9 cellular contexts compared by ENCODE assay signal in genomic region chr9:76835571-76836283, GRCh38.
DNase-seq lines count a peak whose midpoint lies in the region; ATAC-seq and TF ChIP-seq lines count a peak whose summit lies in the region.
"Had no signal": no experiment of that assay in that cellular context is flagged by ENCODE, and none has a peak within 500 bp of the region (broad histone marks: within the 10 kb centered on the region; RNA-seq: fewer than 3 reads in every experiment).

No MANE protein-coding gene starts in this region.

- POLR2A ChIA-PET in PC-9 (lab: Charles Lee; ENCODE audit: unreplicated experiment) = no interaction called here

- H3K4me1 ChIP-seq in ectodermal cell (ENCODE audit: control insufficient read depth, insufficient read depth, low read length) (no peaks in the 10 kb centered on the region), PC-9 (replicated peaks; ENCODE audit: insufficient read depth) (no peaks in the 10 kb centered on the region)
- H3K4me1 ChIP-seq: upper lobe of left lung had no signal

- no peaks in the 10 kb centered on the region for H3K79me2 ChIP-seq in PC-9 (ENCODE audit: low read depth)

- ATAC-seq in GM19397 (IDR thresholded peaks at IDR 0.05; ENCODE audit: unreplicated experiment) (no peak), HG03378 (IDR thresholded peaks at IDR 0.05; ENCODE audit: unreplicated experiment) (no peak)

- H3K27ac ChIP-seq in ectodermal cell (ENCODE audit: insufficient read depth, low read depth, low read length, poor library complexity, severe bottlenecking) (peak overlapping the region; percentile 6), PC-9 (no peak overlapping the region)

- H3K9me3 ChIP-seq in ectodermal cell (ENCODE audit: control insufficient read depth, low read length) = no peaks in the 10 kb centered on the region
- H3K9me3 ChIP-seq in PC-9 (ENCODE audit: insufficient read depth, low read depth) = no peaks in the 10 kb centered on the region
- H3K9me3 ChIP-seq: upper lobe of left lung had no signal

- H3K36me3 ChIP-seq in ectodermal cell (ENCODE audit: control insufficient read depth, insufficient read depth, low read length) (no peaks in the 10 kb centered on the region), PC-9 (ENCODE audit: low read depth) (no peaks in the 10 kb centered on the region)
- H3K36me3 ChIP-seq: upper lobe of left lung had no signal

- no peak overlapping the region for H3K4me3 ChIP-seq in ectodermal cell (ENCODE audit: insufficient read depth, low read depth, low read length)
- no peak overlapping the region for H3K4me3 ChIP-seq in PC-9
- H3K4me3 ChIP-seq: upper lobe of left lung had no signal

- H3F3A ChIP-seq in PC-9 (ENCODE audit: insufficient read depth, low read depth) = no peaks in the 10 kb centered on the region

- CTCF ChIA-PET in PC-9 (lab: Charles Lee) = no interaction called here

- no TSS peak for BruUV-seq in PC-9 (replicated peaks; lab: Mats Ljungman, UMichigan)

- no peaks in the 10 kb centered on the region for H4K20me1 ChIP-seq in PC-9 (ENCODE audit: insufficient read depth)

- no peak overlapping the region for H3K4me2 ChIP-seq in PC-9

- peaks cover 5% of the 10 kb centered on the region; the same call in 1 of the 2 replicates for H3K9me2 ChIP-seq in PC-9 (ENCODE audit: insufficient read depth)

- TF ChIP-seq CTCF in PC-9 (conservative IDR thresholded peaks at IDR 0.05) = no peak

- intact Hi-C loops in PC-9 (cut with micrococcal nuclease; ENCODE audit: unreplicated experiment) = no loop called here

- no peak overlapping the region for H2AFZ ChIP-seq in PC-9

- WGBS in ectodermal cell, 2 experiments = 70 to 75% methylated on average over 7 of the region's 7 CpGs

- peak; percentile 74 for DNase-seq in AG08395 (ENCODE audit: low spot score)
- DNase-seq in NCI-H446 (lab: John Stamatoyannopoulos, UW) = peak; percentile 30 to 55
- DNase-seq in myocyte (ENCODE audit: low read depth) = peak; percentile 95
- no peak for DNase-seq in activated naive CD4-positive, alpha-beta T cell treated with anti-CD3 and anti-CD28 coated beads, Interleukin-2, amount 50 U/mL, for 16 hours
- DNase-seq in PC-9 = no peak
- DNase-seq: upper lobe of left lung had no signal

- H3K27me3 ChIP-seq in ectodermal cell (ENCODE audit: control insufficient read depth, insufficient read depth, low read length, poor library complexity, severe bottlenecking) (no peaks in the 10 kb centered on the region), PC-9 (ENCODE audit: insufficient read depth, low read depth) (peaks cover 33% of the 10 kb centered on the region; the same call in 1 of the 2 replicates)
- H3K27me3 ChIP-seq: upper lobe of left lung had no signal

Comparison
In these comparisons a context has a peak if more than half of its experiments do, and no peak if none do; other contexts are left out.
1. DNase-seq: peak in AG08395 (single experiment), NCI-H446 (2 of 2) and myocyte (single experiment); none in activated naive CD4-positive, alpha-beta T cell treated with anti-CD3 and anti-CD28 coated beads, Interleukin-2, amount 50 U/mL, for 16 hours (single experiment) and PC-9 (0 of 2).